8 cellular contexts compared by ENCODE assay signal in genomic region chr2:38462121-38462634, GRCh38.
A peak's percentile ranks its signal among the peaks of the same experiment; 100 is the strongest.
DNase-seq lines count a peak whose midpoint lies in the region; TF ChIP-seq lines count a peak whose summit lies in the region.

No MANE protein-coding gene starts in this region.

- H3K27me3 Mint-ChIP-seq in chondrocyte (ENCODE audit: low read depth): peaks cover 19% of the 10 kb centered on the region

- in situ Hi-C loops in Caki2 (cut with HindIII; ENCODE audit: low pct_unique_long_range_greater_than_20kb, low sequenced_read_pairs): no loop called here

- no peak overlapping the region for H3K4me3 ChIP-seq in NB4 (ENCODE audit: low read depth, low read length)
- H3K4me3 ChIP-seq in rectal smooth muscle tissue (ENCODE audit: low read length): no peak overlapping the region
- H3K4me3 ChIP-seq in coronary artery: no peak overlapping the region

- peak overlapping the region; percentile 94 for H3K27ac ChIP-seq in rectal smooth muscle tissue (ENCODE audit: low read depth, low read length)
- H3K27ac ChIP-seq in coronary artery: no peak overlapping the region

- H3K27ac Mint-ChIP-seq in chondrocyte (ENCODE audit: unreplicated experiment): peak overlapping the region; percentile 50

- TF ChIP-seq CTCF in NB4 (IDR thresholded peaks at IDR 0.05; ENCODE audit: low read depth, low read length): no peak
- no peak for TF ChIP-seq CTCF in chondrocyte (IDR thresholded peaks at IDR 0.05)
- TF ChIP-seq CTCF in GM10266 (IDR thresholded peaks at IDR 0.05; ENCODE audit: control insufficient read depth, insufficient read depth, low read depth, missing control alignments): no peak
- no peak for TF ChIP-seq CTCF in coronary artery (IDR thresholded peaks at IDR 0.05)

- H3K4me1 Mint-ChIP-seq in chondrocyte (ENCODE audit: low read depth): peaks cover 23% of the 10 kb centered on the region

- H3K27me3 ChIP-seq in rectal smooth muscle tissue (ENCODE audit: control insufficient read depth, insufficient read depth, low read length): no peaks in the 10 kb centered on the region

- no peaks in the 10 kb centered on the region for H3K9me3 Mint-ChIP-seq in chondrocyte (ENCODE audit: low read depth)

- no peaks in the 10 kb centered on the region for H3K36me3 ChIP-seq in rectal smooth muscle tissue (ENCODE audit: control insufficient read depth, insufficient read depth, low read length)

- H3K36me3 Mint-ChIP-seq in chondrocyte (ENCODE audit: low read depth): peaks cover 3% of the 10 kb centered on the region

- no peak for TF ChIP-seq POLR2A in NB4 (IDR thresholded peaks at IDR 0.05; ENCODE audit: extremely low read depth, insufficient read length)

- DNase-seq in Caki2 (ENCODE audit: low read depth): peak; percentile 83
- peak; percentile 87 for DNase-seq in NB4 (ENCODE audit: low read depth)
- no peak for DNase-seq in chondrocyte (ENCODE audit: low spot score)
- no peak for DNase-seq in NCI-H2171 (lab: John Stamatoyannopoulos, UW)
- DNase-seq in GM10266 (ENCODE audit: extremely low spot score): no peak
- DNase-seq in coronary artery (ENCODE audit: low spot score): no peak
- DNase-seq in DMS153 treated with DMSO at 0.1 percent for 48 hours (lab: John Stamatoyannopoulos, UW; ENCODE audit: unreplicated experiment): no peak

- H3K9ac ChIP-seq in rectal smooth muscle tissue (ENCODE audit: low read length): no peak overlapping the region

- H3K4me3 Mint-ChIP-seq in chondrocyte (ENCODE audit: unreplicated experiment): no peak overlapping the region

- H3K4me1 ChIP-seq in rectal smooth muscle tissue (ENCODE audit: control insufficient read depth, insufficient read depth, low read length): peaks cover 31% of the 10 kb centered on the region

Comparison
In these comparisons a context has a peak if more than half of its experiments do, and no peak if none do; other contexts are left out.
1. DNase-seq: peak in Caki2 (single experiment) and NB4 (single experiment); none in chondrocyte (single experiment), NCI-H2171 (single experiment), GM10266 (single experiment), coronary artery (single experiment) and DMS153 treated with DMSO at 0.1 percent for 48 hours (single experiment).